8 cellular contexts compared by ENCODE assay signal in the genomic region with DNA sequence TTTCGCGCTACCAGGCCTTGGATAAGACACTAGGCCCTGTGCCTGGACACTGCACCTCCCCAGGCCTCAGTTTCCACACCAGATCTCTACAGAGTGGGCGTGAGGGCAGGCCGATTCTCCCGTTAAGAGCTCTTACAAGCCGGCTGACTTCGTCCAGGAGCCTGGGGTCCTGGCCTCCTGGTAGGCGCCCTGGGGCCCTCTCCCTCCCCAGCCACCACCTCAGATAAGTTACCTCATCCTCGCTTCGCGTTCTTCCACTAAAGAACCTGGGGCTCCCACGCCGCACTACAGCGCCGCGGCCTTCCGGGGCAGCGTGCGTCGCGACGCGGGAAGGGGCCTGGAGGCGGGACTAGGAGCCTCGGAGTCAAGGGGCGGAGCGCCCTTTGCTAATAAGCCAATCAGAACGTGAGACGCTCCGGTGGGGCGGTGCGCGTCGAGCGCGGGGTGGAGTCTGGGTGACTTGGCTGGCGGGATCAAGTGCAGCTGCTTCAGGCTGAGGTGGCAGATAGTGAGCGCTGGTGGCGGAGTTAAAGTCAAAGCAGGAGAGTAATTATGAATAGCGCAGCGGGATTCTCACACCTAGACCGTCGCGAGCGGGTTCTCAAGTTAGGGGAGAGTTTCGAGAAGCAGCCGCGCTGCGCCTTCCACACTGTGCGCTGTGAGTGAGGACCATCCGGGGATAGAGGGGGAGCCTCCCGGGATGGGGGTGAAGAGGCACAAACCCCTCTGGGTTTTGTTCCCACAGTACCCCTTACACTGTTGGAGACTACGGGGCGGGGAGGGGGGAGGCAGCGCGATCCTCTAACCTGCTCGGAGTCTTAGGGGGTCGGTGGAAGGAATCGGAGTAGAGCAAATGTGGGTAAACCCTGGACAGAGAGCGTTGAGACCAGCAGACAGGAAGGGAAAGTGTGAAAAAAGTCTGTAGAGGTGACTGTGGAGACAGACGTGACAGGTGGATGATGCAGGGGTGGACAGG. TPM values are rescaled to one million over a fixed set of nuclear protein-coding genes. Genes with fewer than 3 reads are reported as not detected.
DNase-seq lines count a peak whose midpoint lies in the region; ATAC-seq, FAIRE-seq and TF ChIP-seq lines count a peak whose summit lies in the region.

Gene EAF2 (plus strand): TSS at position 476 of the 976 bp plus-strand sequence. CDS start 77 bp downstream, at position 553.
Gene IQCB1 (minus strand): TSS at position 327 of the 976 bp plus-strand sequence. CDS start 6,100 bp downstream, outside the sequence.

- H3K4me3 ChIP-seq in AG04449 (ENCODE audit: low read depth, low read length) (peak within 1 kb of the TSS; percentile 79), WERI-Rb-1 (ENCODE audit: low read depth, low read length) (peak within 1 kb of the TSS; percentile 99), bronchial epithelial cell (ENCODE audit: low read depth, low read length) (peak within 1 kb of the TSS; percentile 57), smooth muscle cell (peak within 1 kb of the TSS; percentile 71)

- CTCF ChIA-PET in AG04449 (lab: Yijun Ruan, JAX): interaction anchor here (0.6 kb wide), 1 partner anchor 9 kb away, joined by 3 read pairs; no protein-coding TSS in a partner anchor

- H3K27ac ChIP-seq in WERI-Rb-1: peak within 1 kb of the TSS; percentile 80
- H3K27ac ChIP-seq in smooth muscle cell (ENCODE audit: low read depth): peak within 1 kb of the TSS; percentile 69

- H3K9ac ChIP-seq in smooth muscle cell (ENCODE audit: low read depth): peak within 1 kb of the TSS; percentile 77

- H3K4me1 ChIP-seq in smooth muscle cell (ENCODE audit: low read depth): peaks cover 11% of the 10 kb centered on the region

- no peaks in the 10 kb centered on the region for H3K27me3 ChIP-seq in WERI-Rb-1 (ENCODE audit: insufficient read depth, low read depth, severe bottlenecking)
- no peaks in the 10 kb centered on the region for H3K27me3 ChIP-seq in bronchial epithelial cell (ENCODE audit: control insufficient read depth, insufficient read depth, low read length)
- peaks cover 15% of the 10 kb centered on the region for H3K27me3 ChIP-seq in smooth muscle cell (ENCODE audit: low read depth)

- peak; percentile 74 for DNase-seq in AG04449 (ENCODE audit: low read depth, low spot score)
- DNase-seq in NCI-H2227 (lab: John Stamatoyannopoulos, UW; ENCODE audit: unreplicated experiment): peak; percentile 93
- DNase-seq in WERI-Rb-1: peak; percentile 96
- DNase-seq in bronchial epithelial cell (ENCODE audit: low read depth): peak; percentile 93
- DNase-seq in iPS-NIHi7 (ENCODE audit: extremely low spot score): peak; percentile 100
- DNase-seq in smooth muscle cell (lab: John Stamatoyannopoulos, UW; ENCODE audit: unreplicated experiment): peak; percentile 79

- WGBS in smooth muscle cell (ENCODE audit: low lambda C conversion rate): 2% methylated on average over 61 of the region's 61 CpGs

- TF ChIP-seq CTCF in AG04449 (IDR thresholded peaks at IDR 0.05; ENCODE audit: insufficient read depth, low read length, missing control alignments) (peak; percentile 13), WERI-Rb-1 (IDR thresholded peaks at IDR 0.05; ENCODE audit: low read depth, low read length) (no peak), bronchial epithelial cell (IDR thresholded peaks at IDR 0.05; ENCODE audit: insufficient read depth, low read length, severe bottlenecking) (no peak), smooth muscle cell (IDR thresholded peaks at IDR 0.05; ENCODE audit: borderline replicate concordance, insufficient read depth, poor library complexity, severe bottlenecking) (no peak)

- ATAC-seq in GM18873 (IDR thresholded peaks at IDR 0.05; ENCODE audit: low FRiP score, unreplicated experiment) (peak; percentile 97), HG03139 (IDR thresholded peaks at IDR 0.05; ENCODE audit: unreplicated experiment) (peak; percentile 96)

- H3K4me2 ChIP-seq in smooth muscle cell: peak within 1 kb of the TSS; percentile 96

- FAIRE-seq in bronchial epithelial cell (lab: Jason Lieb, UNC): no peak

- H3K36me3 ChIP-seq in WERI-Rb-1: peaks cover 23% of the 10 kb centered on the region
- peaks cover 4% of the 10 kb centered on the region for H3K36me3 ChIP-seq in bronchial epithelial cell (ENCODE audit: control insufficient read depth, insufficient read depth, low read length)
- peaks cover 8% of the 10 kb centered on the region for H3K36me3 ChIP-seq in smooth muscle cell (ENCODE audit: low read depth)

- no peaks in the 10 kb centered on the region for H3K9me3 ChIP-seq in WERI-Rb-1 (ENCODE audit: severe bottlenecking)
- H3K9me3 ChIP-seq in smooth muscle cell (replicated peaks; ENCODE audit: low read depth): no peaks in the 10 kb centered on the region

- H4K20me1 ChIP-seq in smooth muscle cell (ENCODE audit: low read depth): no peaks in the 10 kb centered on the region

- H3F3A ChIP-seq in smooth muscle cell (ENCODE audit: low read depth): no peaks in the 10 kb centered on the region

- H3K79me2 ChIP-seq in smooth muscle cell (ENCODE audit: low read depth): peaks cover 16% of the 10 kb centered on the region

- peak within 1 kb of the TSS; percentile 98 for H2AFZ ChIP-seq in smooth muscle cell (ENCODE audit: low read depth)

- POLR2A ChIA-PET in AG04449 (lab: Yijun Ruan, JAX): interaction anchor here (0.9 to 1.7 kb wide), 2 partner anchors 17 to 160 kb away, joined by 3 to 5 read pairs; no protein-coding TSS in a partner anchor

RNA-seq across cellular contexts. Expression of gene EAF2, which starts in this region (rescaled TPM):
- 5.6 and 7.9 TPM in 2 replicates for total RNA-seq in bronchial epithelial cell
- total RNA-seq in smooth muscle cell: 4.1 and 7.3 TPM in 2 replicates
- polyA plus RNA-seq in smooth muscle cell: 5.1 and 6.5 TPM in 2 replicates

RNA-seq across cellular contexts. Expression of gene IQCB1, which starts in this region (rescaled TPM):
- total RNA-seq in bronchial epithelial cell (25.6 and 34.0 TPM in 2 replicates), smooth muscle cell (19.2 and 22.3 TPM in 2 replicates)
- 14.2 and 20.1 TPM in 2 replicates for polyA plus RNA-seq in smooth muscle cell

Comparison
In these comparisons a context has a peak if more than half of its experiments do, and no peak if none do; other contexts are left out.
1. Peak in every context shown above with its lines: DNase-seq, ATAC-seq, H3K4me3 ChIP-seq and H3K27ac ChIP-seq.